In the genomic region with DNA sequence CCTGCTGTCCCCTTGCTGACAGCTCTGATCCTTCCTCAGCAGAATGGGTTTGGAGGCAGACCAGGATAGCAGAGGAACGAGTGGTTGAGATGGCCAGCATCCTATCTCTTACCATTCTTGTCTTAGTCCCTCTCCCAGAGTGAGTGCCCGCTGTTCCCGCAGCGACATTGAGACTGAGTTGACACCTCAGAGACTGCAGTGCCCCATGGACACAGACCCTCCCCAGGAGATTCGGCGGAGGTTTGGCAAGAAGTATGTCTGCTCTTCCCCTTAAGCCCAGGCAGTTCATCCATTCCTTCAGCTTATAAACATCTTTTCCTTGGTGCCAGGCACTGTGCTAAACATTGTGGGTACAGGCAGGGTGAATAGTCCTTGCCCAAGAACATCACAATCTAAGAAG, we compare ENCODE assay signal across 33 cellular contexts. TPM values are rescaled to one million over a fixed set of nuclear protein-coding genes. Genes with fewer than 3 reads are reported as not detected.
"Had no signal": no experiment of that assay in that cellular context is flagged by ENCODE, and none has a peak within 500 bp of the region (broad histone marks: within the 10 kb centered on the region; RNA-seq: fewer than 3 reads in every experiment).

No MANE protein-coding gene starts in this region.

- H3K4me3 Mint-ChIP-seq: activated CD4-positive, alpha-beta memory T cell treated with anti-CD3 and anti-CD28 coated beads, Interleukin-2, amount 10 ng/mL, durations not matched to agents 7 days and 5 days; activated CD4-positive, alpha-beta T cell treated with anti-CD3 and anti-CD28 coated beads, Interleukin-2, amount 10 ng/mL, durations not matched to agents 7 days and 5 days; activated naive CD8-positive, alpha-beta T cell; activated T-cell treated with anti-CD3 and anti-CD28 coated beads, Interleukin-2, amount 50 U/mL, for 24 hours; activated T-cell treated with anti-CD3 and anti-CD28 coated beads, Interleukin-2, amount 50 U/mL, for 72 hours; effector memory CD8-positive, alpha-beta T cell; WTC11 had no signal

- H3K9me3 Mint-ChIP-seq: activated CD4-positive, alpha-beta memory T cell treated with anti-CD3 and anti-CD28 coated beads, Interleukin-2, amount 10 ng/mL, durations not matched to agents 7 days and 5 days; activated CD4-positive, alpha-beta T cell treated with anti-CD3 and anti-CD28 coated beads, Interleukin-2, amount 10 ng/mL, durations not matched to agents 7 days and 5 days; activated T-cell treated with anti-CD3 and anti-CD28 coated beads, Interleukin-2, amount 50 U/mL, for 24 hours; activated T-cell treated with anti-CD3 and anti-CD28 coated beads, Interleukin-2, amount 50 U/mL, for 72 hours; effector memory CD8-positive, alpha-beta T cell; WTC11 had no signal

- H3K4me1 Mint-ChIP-seq: activated CD4-positive, alpha-beta memory T cell treated with anti-CD3 and anti-CD28 coated beads, Interleukin-2, amount 10 ng/mL, durations not matched to agents 7 days and 5 days; activated CD4-positive, alpha-beta T cell treated with anti-CD3 and anti-CD28 coated beads, Interleukin-2, amount 10 ng/mL, durations not matched to agents 7 days and 5 days had no signal

- H3K4me1 ChIP-seq: body of pancreas, esophagus muscularis mucosa, gastrocnemius medialis, heart left ventricle had no signal

- H3K27ac Mint-ChIP-seq: activated CD4-positive, alpha-beta memory T cell treated with anti-CD3 and anti-CD28 coated beads, Interleukin-2, amount 10 ng/mL, durations not matched to agents 7 days and 5 days; activated CD4-positive, alpha-beta T cell treated with anti-CD3 and anti-CD28 coated beads, Interleukin-2, amount 10 ng/mL, durations not matched to agents 7 days and 5 days; activated naive CD8-positive, alpha-beta T cell; activated T-cell treated with anti-CD3 and anti-CD28 coated beads, Interleukin-2, amount 50 U/mL, for 24 hours; activated T-cell treated with anti-CD3 and anti-CD28 coated beads, Interleukin-2, amount 50 U/mL, for 72 hours; effector memory CD8-positive, alpha-beta T cell; WTC11 had no signal

- H3K27me3 Mint-ChIP-seq: activated CD4-positive, alpha-beta memory T cell treated with anti-CD3 and anti-CD28 coated beads, Interleukin-2, amount 10 ng/mL, durations not matched to agents 7 days and 5 days; activated CD4-positive, alpha-beta T cell treated with anti-CD3 and anti-CD28 coated beads, Interleukin-2, amount 10 ng/mL, durations not matched to agents 7 days and 5 days; activated naive CD8-positive, alpha-beta T cell; activated T-cell treated with anti-CD3 and anti-CD28 coated beads, Interleukin-2, amount 50 U/mL, for 24 hours; effector memory CD8-positive, alpha-beta T cell had no signal

- H3K27me3 ChIP-seq: body of pancreas, esophagus muscularis mucosa, foreskin keratinocyte, gastrocnemius medialis, heart left ventricle had no signal

- DNase-seq: activated CD4-positive, alpha-beta memory T cell treated with anti-CD3 and anti-CD28 coated beads, Interleukin-2, amount 10 ng/mL, durations not matched to agents 7 days and 5 days; activated CD4-positive, alpha-beta T cell treated with anti-CD3 and anti-CD28 coated beads for 1 hour; activated CD4-positive, alpha-beta T cell treated with anti-CD3 and anti-CD28 coated beads for 4 hours; activated CD4-positive, alpha-beta T cell treated with anti-CD3 and anti-CD28 coated beads, Interleukin-2, amount 10 ng/mL, durations not matched to agents 7 days and 5 days; activated CD4-positive, alpha-beta T cell treated with anti-CD3 and anti-CD28 coated beads, Interleukin-2, amount 50 U/mL, for 4 hours; activated CD8-positive, alpha-beta memory T cell treated with anti-CD3 and anti-CD28 coated beads, Interleukin-2, amount 50 U/mL, for 48 hours; activated effector memory CD4-positive, alpha-beta T cell treated with Interleukin-2 at 50 U/mL for 16 hours; activated gamma-delta T cell treated with Interleukin-2 at 50 U/mL for 16 hours; activated naive CD4-positive, alpha-beta T cell treated with anti-CD3 and anti-CD28 coated beads, Interleukin-2, amount 50 U/mL, for 16 hours; activated naive CD4-positive, alpha-beta T cell treated with Interleukin-2 at 50 U/mL for 16 hours; activated T-cell treated with anti-CD3 and anti-CD28 coated beads for 4 hours; activated T-cell treated with anti-CD3 and anti-CD28 coated beads, Interleukin-2, amount 50 U/mL, for 24 hours; activated T-cell treated with anti-CD3 and anti-CD28 coated beads, Interleukin-2, amount 50 U/mL, for 72 hours; amniotic stem cell; anterior cingulate cortex; body of pancreas; caudate nucleus; cortex of kidney; dermis blood vessel endothelial cell; effector CD4-positive, alpha-beta T cell; effector memory CD8-positive, alpha-beta T cell; erythroblast; foreskin keratinocyte; gastrocnemius medialis; glutamatergic neuron; heart left ventricle; T-helper 1 cell; T-helper 2 cell had no signal

- ATAC-seq: activated T-cell treated with anti-CD3 and anti-CD28 coated beads, Interleukin-2, amount 50 U/mL, for 72 hours; body of pancreas; effector memory CD8-positive, alpha-beta T cell; foreskin keratinocyte; gastrocnemius medialis; heart left ventricle; WTC11 had no signal

- H3K36me3 Mint-ChIP-seq: activated naive CD8-positive, alpha-beta T cell; WTC11 had no signal

- H3K36me3 ChIP-seq: gastrocnemius medialis had no signal

- H3K9me3 ChIP-seq: body of pancreas, esophagus muscularis mucosa, gastrocnemius medialis, heart left ventricle had no signal

- H3K27ac ChIP-seq: body of pancreas, esophagus muscularis mucosa, foreskin keratinocyte, gastrocnemius medialis, heart left ventricle, VCaP had no signal

- H3K4me3 ChIP-seq: body of pancreas, esophagus muscularis mucosa, gastrocnemius medialis, heart left ventricle had no signal

RNA-seq across cellular contexts. Expression of gene DUOX1, which starts 21.2 kb away (rescaled TPM):
- total RNA-seq: activated CD4-positive, alpha-beta T cell treated with anti-CD3 and anti-CD28 coated beads, Interleukin-2, amount 10 ng/mL, durations not matched to agents 7 days and 5 days; chondrocyte; dermis blood vessel endothelial cell had no signal

RNA-seq across cellular contexts. Expression of gene DUOXA1, which starts 21.3 kb away (rescaled TPM):
- total RNA-seq: activated CD4-positive, alpha-beta memory T cell treated with anti-CD3 and anti-CD28 coated beads, Interleukin-2, amount 10 ng/mL, durations not matched to agents 7 days and 5 days; activated CD4-positive, alpha-beta T cell treated with anti-CD3 and anti-CD28 coated beads, Interleukin-2, amount 10 ng/mL, durations not matched to agents 7 days and 5 days; body of pancreas; dermis blood vessel endothelial cell; gastrocnemius medialis had no signal

RNA-seq across cellular contexts. Expression of gene DUOXA2, which starts 36.9 kb away (rescaled TPM):
- total RNA-seq: activated CD4-positive, alpha-beta memory T cell treated with anti-CD3 and anti-CD28 coated beads, Interleukin-2, amount 10 ng/mL, durations not matched to agents 7 days and 5 days; activated CD4-positive, alpha-beta T cell treated with anti-CD3 and anti-CD28 coated beads, Interleukin-2, amount 10 ng/mL, durations not matched to agents 7 days and 5 days; activated T-cell treated with anti-CD3 and anti-CD28 coated beads, Interleukin-2, amount 50 U/mL, for 72 hours; body of pancreas; chondrocyte; dermis blood vessel endothelial cell; foreskin keratinocyte; gastrocnemius medialis; heart left ventricle; WTC11 had no signal

RNA-seq across cellular contexts. Expression of gene DUOX2, which starts 37.0 kb away (rescaled TPM):
- total RNA-seq: chondrocyte, dermis blood vessel endothelial cell, gastrocnemius medialis had no signal
